ENCODE assay signal across 31 cellular contexts in the genomic region with DNA sequence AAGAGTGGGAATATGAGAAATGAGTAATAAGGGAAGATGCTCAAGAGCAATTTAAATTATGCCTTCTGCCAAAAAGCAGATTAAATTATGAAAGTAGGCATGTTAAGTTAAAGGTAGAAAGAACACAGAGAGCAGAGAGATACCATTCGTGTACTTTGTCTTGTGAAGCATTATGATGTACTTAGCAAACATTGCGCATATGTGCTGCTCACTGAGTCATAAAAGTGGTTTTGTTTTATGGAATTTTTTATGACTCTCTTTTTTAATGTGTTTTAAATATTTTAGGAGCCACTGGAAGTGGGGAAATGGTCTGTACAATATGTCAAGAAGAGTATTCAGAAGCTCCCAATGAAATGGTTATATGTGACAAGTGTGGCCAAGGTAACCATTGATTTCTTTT. TPM values are rescaled to one million over a fixed set of nuclear protein-coding genes. Genes with fewer than 3 reads are reported as not detected.
A peak's percentile ranks its signal among the peaks of the same experiment; 100 is the strongest.
DNase-seq lines count a peak whose midpoint lies in the region; ATAC-seq and TF ChIP-seq lines count a peak whose summit lies in the region.
"Had no signal": no experiment of that assay in that cellular context is flagged by ENCODE, and none has a peak within 500 bp of the region (broad histone marks: within the 10 kb centered on the region; RNA-seq: fewer than 3 reads in every experiment).

No MANE protein-coding gene starts in this region.

- TF ChIP-seq CTCF in AG10803 (conservative IDR thresholded peaks at IDR 0.05; ENCODE audit: low read length) (no peak), RWPE2 (IDR thresholded peaks at IDR 0.05; ENCODE audit: poor library complexity, severe bottlenecking) (no peak), fibroblast of villous mesenchyme (IDR thresholded peaks at IDR 0.05; ENCODE audit: insufficient read depth, low read depth, low read length) (no peak)

- H3K4me3 ChIP-seq in AG10803 (ENCODE audit: low read length) (no peak overlapping the region), RWPE2 (ENCODE audit: severe bottlenecking) (no peak overlapping the region), fibroblast of villous mesenchyme (ENCODE audit: low read depth, low read length) (no peak overlapping the region)
- H3K4me3 ChIP-seq: ascending aorta, BLaER1, SJSA1 had no signal

- peaks cover 6% of the 10 kb centered on the region for H3K4me1 ChIP-seq in RWPE2 (ENCODE audit: insufficient read depth, poor library complexity, severe bottlenecking)
- H3K4me1 ChIP-seq: BLaER1, SJSA1 had no signal

- peaks cover 87% of the 10 kb centered on the region for H3K36me3 ChIP-seq in RWPE2 (ENCODE audit: low read depth)

- DNase-seq in AG10803 (ENCODE audit: low read depth), result peak; percentile 31
- DNase-seq in HCEC 1CT, result peak; percentile 75
- DNase-seq in RWPE2 (ENCODE audit: low spot score), result no peak
- DNase-seq in fibroblast of villous mesenchyme (ENCODE audit: low read depth), result peak; percentile 75
- DNase-seq in hypothalamus (lab: John Stamatoyannopoulos, UW), result no peak
- no peak for DNase-seq in HPDE6-E6E7 (ENCODE audit: extremely low spot score)
- no peak for DNase-seq in stimulated activated CD4-positive, alpha-beta T cell treated with anti-CD3 and anti-CD28 coated beads, Interleukin-15, amount 100 ng/mL, for 24 hours
- no peak for DNase-seq in NCI-H2107 (lab: John Stamatoyannopoulos, UW)
- DNase-seq: ACHN; activated CD4-positive, alpha-beta T cell treated with anti-CD3 and anti-CD28 coated beads for 48 hours; activated CD8-positive, alpha-beta memory T cell treated with anti-CD3 and anti-CD28 coated beads for 24 hours; activated naive CD8-positive, alpha-beta T cell treated with anti-CD3 and anti-CD28 coated beads for 36 hours; activated T-cell treated with anti-CD3 and anti-CD28 coated beads for 4 hours; caudate nucleus; cortex of kidney; effector memory CD8-positive, alpha-beta T cell; hippocampal formation; immature natural killer cell; Karpas-422; NCI-H1417 treated with DMSO at 0.1 percent for 48 hours; NCI-H345; NCI-H748 treated with DMSO at 0.1 percent for 48 hours; RPMI8226; T-helper 9 cell; trophoblast cell; WERI-Rb-1 had no signal

- peak; percentile 66 for ATAC-seq in RWPE2 (ENCODE audit: low read depth)
- ATAC-seq: effector memory CD8-positive, alpha-beta T cell; esophagus mucosa; stimulated activated memory B cell treated with anti-CD40 and anti-IgM and Interleukin-4, amounts not matched to agents 10 μg/mL and 1 μg/mL and 100 μg/mL, for 72 hours had no signal

- H3K9me3 ChIP-seq in RWPE2 (ENCODE audit: severe bottlenecking), result no peaks in the 10 kb centered on the region
- H3K9me3 ChIP-seq: ascending aorta, BLaER1, SJSA1 had no signal

- no peaks in the 10 kb centered on the region for H3K27me3 ChIP-seq in RWPE2 (ENCODE audit: insufficient read depth, poor library complexity, severe bottlenecking)
- H3K27me3 ChIP-seq: ascending aorta, BLaER1, SJSA1 had no signal

- no peak overlapping the region for H3K27ac ChIP-seq in RWPE2 (ENCODE audit: poor library complexity, severe bottlenecking)
- H3K27ac ChIP-seq: ascending aorta, BLaER1, SJSA1, WERI-Rb-1 had no signal

RNA-seq across cellular contexts. Expression of a gene that starts 35.3 kb away (rescaled TPM):
- 20.9 and 31.1 TPM in 2 replicates for total RNA-seq in fibroblast of villous mesenchyme

Comparison
In these comparisons a context has a peak if more than half of its experiments do, and no peak if none do; other contexts are left out.
1. DNase-seq: peak in AG10803 (single experiment), HCEC 1CT (single experiment) and fibroblast of villous mesenchyme (single experiment); none in RWPE2 (single experiment), hypothalamus (0 of 51), HPDE6-E6E7 (single experiment), stimulated activated CD4-positive, alpha-beta T cell treated with anti-CD3 and anti-CD28 coated beads, Interleukin-15, amount 100 ng/mL, for 24 hours (single experiment) and NCI-H2107 (single experiment).